ENCODE assay signal across 11 cellular contexts in genomic region chr4:73661646-73662119, GRCh38. TPM values are rescaled to one million over a fixed set of nuclear protein-coding genes. Genes with fewer than 3 reads are reported as not detected.
DNase-seq lines count a peak whose midpoint lies in the region; ATAC-seq, FAIRE-seq and TF ChIP-seq lines count a peak whose summit lies in the region.
"Had no signal": no experiment of that assay in that cellular context is flagged by ENCODE, and none has a peak within 500 bp of the region (broad histone marks: within the 10 kb centered on the region; RNA-seq: fewer than 3 reads in every experiment).

No MANE protein-coding gene starts in this region.

- no peaks in the 10 kb centered on the region for H3K79me2 ChIP-seq in DND-41 (ENCODE audit: insufficient read depth, low read length)
- no peaks in the 10 kb centered on the region for H3K79me2 ChIP-seq in Karpas-422 (ENCODE audit: low read length)

- in situ Hi-C loops in astrocyte of the cerebellum (cut with HindIII; ENCODE audit: low sequenced_read_pairs) = loop anchor here (25.0 kb wide), 1 partner anchor 476 kb away; no protein-coding TSS in a partner anchor

- H3K36me3 Mint-ChIP-seq in stimulated activated memory B cell treated with anti-CD40 and anti-IgM and Interleukin-4, amounts not matched to agents 10 μg/mL and 1 μg/mL and 100 μg/mL, for 72 hours = no peaks in the 10 kb centered on the region
- H3K36me3 Mint-ChIP-seq: memory B cell had no signal

- H3K27me3 Mint-ChIP-seq in stimulated activated memory B cell treated with anti-CD40 and anti-IgM and Interleukin-4, amounts not matched to agents 10 μg/mL and 1 μg/mL and 100 μg/mL, for 72 hours = peaks cover 8% of the 10 kb centered on the region
- H3K27me3 Mint-ChIP-seq: memory B cell had no signal

- no peaks in the 10 kb centered on the region for H3K9me3 ChIP-seq in DND-41 (ENCODE audit: insufficient read depth, low read length, severe bottlenecking)
- H3K9me3 ChIP-seq in Karpas-422 (ENCODE audit: low read length) = no peaks in the 10 kb centered on the region
- no peaks in the 10 kb centered on the region for H3K9me3 ChIP-seq in small intestine (ENCODE audit: control insufficient read depth, low read depth)

- WGBS in small intestine, 3 donors = 53 to 72% (median 63%) methylated on average over 2 of the region's 2 CpGs

- H3K27ac ChIP-seq in DND-41 (ENCODE audit: low read length) = no peak overlapping the region
- no peak overlapping the region for H3K27ac ChIP-seq in Karpas-422 (ENCODE audit: low read length)
- H3K27ac ChIP-seq in small intestine (ENCODE audit: low read depth in 1 of 2, low read length in 1 of 2) = no peak overlapping the region

- no peak overlapping the region for H3K9ac ChIP-seq in DND-41 (ENCODE audit: low read depth, low read length)
- H3K9ac ChIP-seq in Karpas-422 (ENCODE audit: low read length) = no peak overlapping the region

- H2AFZ ChIP-seq in DND-41 (ENCODE audit: low read depth, low read length) = peak overlapping the region; percentile 20; the same call in 1 of the 2 replicates
- peak overlapping the region; percentile 94; the same call in 1 of the 2 replicates for H2AFZ ChIP-seq in Karpas-422 (ENCODE audit: low read length)

- H3K4me3 ChIP-seq in DND-41 (ENCODE audit: low read depth in 1 of 2, low read length in 2 of 2) (no peak overlapping the region), Karpas-422 (ENCODE audit: low read length) (no peak overlapping the region), astrocyte of the cerebellum (ENCODE audit: low read depth, low read length) (no peak overlapping the region), small intestine (ENCODE audit: low read depth in 1 of 2, low read length in 2 of 2) (no peak overlapping the region)

- H3K27me3 ChIP-seq in DND-41 (ENCODE audit: insufficient read depth, low read length, poor library complexity) = no peaks in the 10 kb centered on the region
- H3K27me3 ChIP-seq in Karpas-422 (ENCODE audit: low read length) = no peaks in the 10 kb centered on the region
- H3K27me3 ChIP-seq in small intestine (ENCODE audit: control insufficient read depth in 2 of 2, insufficient read depth in 2 of 2, low read length in 2 of 2) = no peaks in the 10 kb centered on the region

- TF ChIP-seq CTCF in DND-41 (IDR thresholded peaks at IDR 0.05; ENCODE audit: borderline replicate concordance, extremely low read depth, low read length, poor library complexity, severe bottlenecking) = no peak
- peak; percentile 39 for TF ChIP-seq CTCF in astrocyte of the cerebellum (IDR thresholded peaks at IDR 0.05; ENCODE audit: low read depth, low read length, missing control alignments)

- H4K20me1 ChIP-seq in DND-41 (ENCODE audit: insufficient read depth, low read length) (no peaks in the 10 kb centered on the region), Karpas-422 (ENCODE audit: insufficient read depth, low read depth, low read length) (no peaks in the 10 kb centered on the region)

- no peak for TF ChIP-seq POLR2A in GM12892 (IDR thresholded peaks at IDR 0.05; ENCODE audit: low read depth, low read length)

- ATAC-seq in DND-41 (ENCODE audit: insufficient read depth, low read depth) (0 out of 3 replicates have a peak, but pooled peaks have one; percentile 18), HG02678 (IDR thresholded peaks at IDR 0.05; ENCODE audit: unreplicated experiment) (no peak)
- no peak for ATAC-seq in stimulated activated memory B cell treated with anti-CD40 and anti-IgM and Interleukin-4, amounts not matched to agents 10 μg/mL and 1 μg/mL and 100 μg/mL, for 72 hours

- H3K27ac Mint-ChIP-seq in stimulated activated memory B cell treated with anti-CD40 and anti-IgM and Interleukin-4, amounts not matched to agents 10 μg/mL and 1 μg/mL and 100 μg/mL, for 72 hours = no peak overlapping the region
- H3K27ac Mint-ChIP-seq: memory B cell had no signal

- no peak overlapping the region for H3K4me2 ChIP-seq in DND-41 (ENCODE audit: insufficient read depth, low read length)
- no peak overlapping the region for H3K4me2 ChIP-seq in Karpas-422 (ENCODE audit: low read depth, low read length, poor library complexity, severe bottlenecking)

- H3K4me1 ChIP-seq in DND-41 (ENCODE audit: insufficient read depth, low read length) (peaks cover 5% of the 10 kb centered on the region; the same call in 1 of the 2 replicates), Karpas-422 (ENCODE audit: low read length) (peaks cover 4% of the 10 kb centered on the region), small intestine (ENCODE audit: control insufficient read depth in 2 of 2, insufficient read depth in 1 of 2, low read depth in 1 of 2, low read length in 1 of 2) (peaks cover 0 to 3% of the 10 kb centered on the region in 2 donors)

- H3K9me2 ChIP-seq in Karpas-422 (replicated peaks; ENCODE audit: insufficient read depth, low read length) = no peaks in the 10 kb centered on the region

- DNase-seq in DND-41 (no peak), Karpas-422 (no peak), astrocyte of the cerebellum (ENCODE audit: low read depth) (peak; percentile 99), kidney tubule cell (ENCODE audit: low spot score) (peak; percentile 100), small intestine (no peak), GM12892 (ENCODE audit: insufficient read length) (no peak)
- DNase-seq: activated CD8-positive, alpha-beta memory T cell treated with anti-CD3 and anti-CD28 coated beads, Interleukin-2, amount 50 U/mL, for 48 hours; Right ventricle myocardium superior had no signal

- FAIRE-seq in small intestine (lab: Jason Lieb, UNC) (no peak), GM12892 (lab: Jason Lieb, UNC) (no peak)

- H3K4me1 Mint-ChIP-seq in stimulated activated memory B cell treated with anti-CD40 and anti-IgM and Interleukin-4, amounts not matched to agents 10 μg/mL and 1 μg/mL and 100 μg/mL, for 72 hours = no peaks in the 10 kb centered on the region
- H3K4me1 Mint-ChIP-seq: memory B cell had no signal

- no peak overlapping the region for H3K4me3 Mint-ChIP-seq in stimulated activated memory B cell treated with anti-CD40 and anti-IgM and Interleukin-4, amounts not matched to agents 10 μg/mL and 1 μg/mL and 100 μg/mL, for 72 hours
- H3K4me3 Mint-ChIP-seq: memory B cell had no signal

- no peaks in the 10 kb centered on the region for H3K36me3 ChIP-seq in DND-41 (ENCODE audit: insufficient read depth, low read length)
- no peaks in the 10 kb centered on the region for H3K36me3 ChIP-seq in Karpas-422 (ENCODE audit: insufficient read depth, low read length)
- H3K36me3 ChIP-seq in small intestine (ENCODE audit: control insufficient read depth in 2 of 2, insufficient read depth in 2 of 2, low read length in 2 of 2) = no peaks in the 10 kb centered on the region

- H3K9me3 Mint-ChIP-seq in stimulated activated memory B cell treated with anti-CD40 and anti-IgM and Interleukin-4, amounts not matched to agents 10 μg/mL and 1 μg/mL and 100 μg/mL, for 72 hours = no peaks in the 10 kb centered on the region
- H3K9me3 Mint-ChIP-seq: memory B cell had no signal

RNA-seq across cellular contexts. Expression of gene RASSF6, which starts 41.4 kb away (rescaled TPM):
- total RNA-seq in Karpas-422 (2014; rRNA removed; shearing (Covaris generic); ENCODE audit: low replicate concordance) = 2.9 and 7.4 TPM in 2 replicates
- 10 to 100 TPM in 2 of 3 donors, 1 to 10 TPM in 1; 4.1 to 16.3 (median 14.6) TPM for polyA plus RNA-seq in small intestine
- polyA plus RNA-seq in GM12892 (2012; ENCODE audit: missing spikeins) = 0.83 TPM
- total RNA-seq: Right ventricle myocardium superior had no signal

Comparison
In these comparisons a context has a peak if more than half of its experiments do, and no peak if none do; other contexts are left out.
1. DNase-seq: peak in astrocyte of the cerebellum (single experiment) and kidney tubule cell (single experiment); none in DND-41 (single experiment), Karpas-422 (single experiment), small intestine (single experiment) and GM12892 (single experiment).